In the genomic region with DNA sequence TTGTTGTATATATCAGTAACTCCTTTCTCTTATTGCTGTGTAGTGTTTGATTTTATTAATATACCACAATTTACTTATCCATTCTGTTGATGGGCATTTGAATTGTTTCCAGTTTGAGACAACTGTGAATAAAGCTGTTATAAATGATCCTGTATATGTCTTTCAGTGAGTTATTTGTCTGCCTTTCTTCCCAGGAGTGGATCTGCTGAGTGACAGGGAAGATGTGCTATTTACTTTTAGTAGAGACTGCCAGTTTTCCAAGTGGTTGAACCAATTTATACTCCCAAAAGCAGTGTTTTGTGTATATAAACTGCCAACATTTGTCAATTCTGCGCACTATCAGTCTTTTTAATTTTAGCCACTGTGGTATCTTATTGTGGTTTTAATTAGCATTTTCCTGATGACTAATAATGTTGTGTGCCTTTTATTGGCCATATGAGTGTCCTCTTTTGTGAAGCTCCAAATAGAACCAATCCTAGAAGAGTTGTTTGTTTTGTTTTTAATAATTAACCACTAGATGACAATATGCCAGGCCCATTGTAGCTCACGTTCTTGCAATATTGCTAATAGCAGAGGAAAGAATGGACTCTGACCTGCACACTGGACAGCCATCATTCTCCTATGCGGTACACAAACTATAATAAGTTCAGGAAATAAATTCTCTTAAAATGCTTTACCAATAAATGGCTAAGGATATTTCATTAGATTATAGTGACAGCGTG, we compare ENCODE assay signal across 27 cellular contexts. TPM values are rescaled to one million over a fixed set of nuclear protein-coding genes. Genes with fewer than 3 reads are reported as not detected.
A peak's percentile ranks its signal among the peaks of the same experiment; 100 is the strongest.
DNase-seq lines count a peak whose midpoint lies in the region; ATAC-seq and TF ChIP-seq lines count a peak whose summit lies in the region.
"Had no signal": no experiment of that assay in that cellular context is flagged by ENCODE, and none has a peak within 500 bp of the region (broad histone marks: within the 10 kb centered on the region; RNA-seq: fewer than 3 reads in every experiment).

No MANE protein-coding gene starts in this region.

- no peaks in the 10 kb centered on the region for H3K27me3 ChIP-seq in DOHH2 (ENCODE audit: control insufficient read depth, low read length)
- H3K27me3 ChIP-seq: cardiac muscle cell, gastroesophageal sphincter, ovary, right atrium auricular region, suprapubic skin, uterus had no signal

- ATAC-seq in HG03095 (IDR thresholded peaks at IDR 0.05; ENCODE audit: unreplicated experiment) (no peak), omental fat pad (ENCODE audit: low FRiP score) (no peak), HG02973 (IDR thresholded peaks at IDR 0.05; ENCODE audit: unreplicated experiment) (no peak)
- ATAC-seq: gastroesophageal sphincter; naive thymus-derived CD4-positive, alpha-beta T cell; stimulated activated memory B cell treated with anti-CD40 and anti-IgM and Interleukin-4, amounts not matched to agents 10 μg/mL and 1 μg/mL and 100 μg/mL, for 72 hours had no signal

- TF ChIP-seq CTCF in DOHH2 (IDR thresholded peaks at IDR 0.05; ENCODE audit: low read depth, low read length, poor library complexity, severe bottlenecking), result no peak
- TF ChIP-seq CTCF in omental fat pad (IDR thresholded peaks at IDR 0.05), result no peak

- peak overlapping the region; percentile 60 for H3K4me2 ChIP-seq in DOHH2 (ENCODE audit: low read length)

- H3K27ac ChIP-seq in DOHH2 (ENCODE audit: low read depth, low read length) (peak overlapping the region; percentile 53), SK-N-MC (peak overlapping the region; percentile 21; the same call in 1 of the 2 replicates)
- H3K27ac ChIP-seq: cardiac muscle cell, gastroesophageal sphincter, ovary, right atrium auricular region, suprapubic skin, uterus had no signal

- peaks cover 39% of the 10 kb centered on the region for H3F3A ChIP-seq in DOHH2 (ENCODE audit: control insufficient read depth, insufficient read depth)

- peaks cover 17% of the 10 kb centered on the region for H3K9me3 ChIP-seq in DOHH2 (ENCODE audit: control insufficient read depth, insufficient read depth, low read length)
- no peaks in the 10 kb centered on the region for H3K9me3 ChIP-seq in SK-N-MC (ENCODE audit: low read depth, low read length)
- H3K9me3 ChIP-seq: ovary, right atrium auricular region, uterus had no signal

- H3K79me2 ChIP-seq in DOHH2 (ENCODE audit: control insufficient read depth, low read length), result peaks cover 89% of the 10 kb centered on the region

- no peaks in the 10 kb centered on the region for H3K9me2 ChIP-seq in DOHH2 (replicated peaks; ENCODE audit: control insufficient read depth, low read length)

- no peaks in the 10 kb centered on the region for H4K20me1 ChIP-seq in DOHH2 (ENCODE audit: control insufficient read depth, insufficient read depth, low read depth, low read length)

- H3K9ac ChIP-seq in SK-N-MC (ENCODE audit: insufficient read length), result no peak overlapping the region

- H3K36me3 ChIP-seq in DOHH2 (ENCODE audit: control insufficient read depth, low read length) (peaks cover 46% of the 10 kb centered on the region), SK-N-MC (ENCODE audit: insufficient read depth, low read length) (no peaks in the 10 kb centered on the region)
- H3K36me3 ChIP-seq: cardiac muscle cell, gastroesophageal sphincter, ovary, right atrium auricular region, suprapubic skin, uterus had no signal

- peak overlapping the region; percentile 43; the same call in 1 of the 2 replicates for H3K4me3 ChIP-seq in DOHH2 (ENCODE audit: low read length)
- H3K4me3 ChIP-seq in SK-N-MC, result no peak overlapping the region
- H3K4me3 ChIP-seq: cardiac muscle cell, gastroesophageal sphincter, ovary, right atrium auricular region, suprapubic skin, uterus had no signal

- H3K4me1 ChIP-seq in DOHH2 (ENCODE audit: control insufficient read depth, low read length), result peaks cover 83% of the 10 kb centered on the region
- H3K4me1 ChIP-seq: gastroesophageal sphincter, suprapubic skin, uterus had no signal

- DNase-seq in SK-N-MC (ENCODE audit: low read depth, low spot score), result no peak
- peak; percentile 41 for DNase-seq in kidney tubule cell (ENCODE audit: low spot score)
- DNase-seq in renal cortical epithelial cell (ENCODE audit: low read depth), result peak; percentile 45
- no peak for DNase-seq in EL
- no peak for DNase-seq in omental fat pad (ENCODE audit: low spot score)
- DNase-seq: activated CD4-positive, alpha-beta memory T cell treated with anti-CD3 and anti-CD28 coated beads for 36 hours; activated naive CD8-positive, alpha-beta T cell treated with anti-CD3 and anti-CD28 coated beads for 36 hours; aorta; hippocampal formation; mesendoderm; MM.1S; naive thymus-derived CD4-positive, alpha-beta T cell; NCI-H2029; NCI-H526; ovary; SIG-M5; stimulated activated CD4-positive, alpha-beta T cell treated with anti-CD3 and anti-CD28 coated beads, Interleukin-4, amount 100 ng/mL, for 1 hour; SW 1271; uterus had no signal

RNA-seq across cellular contexts. Expression of a gene that starts 25.3 kb away (rescaled TPM):
- total RNA-seq in renal cortical epithelial cell, result 12.7 and 31.1 TPM in 2 replicates
- 10 to 100 TPM in 3 of 4 donors, 1 to 10 TPM in 1; 9.4 to 31.5 (median 14.6) TPM for total RNA-seq in omental fat pad

Comparison
In these comparisons a context has a peak if more than half of its experiments do, and no peak if none do; other contexts are left out.
1. DNase-seq: peak in kidney tubule cell (single experiment) and renal cortical epithelial cell (single experiment); none in SK-N-MC (single experiment), EL (single experiment) and omental fat pad (single experiment).